Comparison of ENCODE assay signal across 19 cellular contexts in genomic region chr18:26096852-26097251, GRCh38. TPM values are rescaled to one million over a fixed set of nuclear protein-coding genes. Genes with fewer than 3 reads are reported as not detected.
DNase-seq lines count a peak whose midpoint lies in the region; ATAC-seq, FAIRE-seq and TF ChIP-seq lines count a peak whose summit lies in the region.
"Had no signal": no experiment of that assay in that cellular context is flagged by ENCODE, and none has a peak within 500 bp of the region (broad histone marks: within the 10 kb centered on the region; RNA-seq: fewer than 3 reads in every experiment).

No MANE protein-coding gene starts in this region.

- BruUV-seq in mammary epithelial cell (replicated peaks; lab: Mats Ljungman, UMichigan), result no TSS peak

- no peaks in the 10 kb centered on the region for H3K27me3 Mint-ChIP-seq in CD4-positive, alpha-beta T cell
- H3K27me3 Mint-ChIP-seq: B cell had no signal

- WGBS in mammary epithelial cell (ENCODE audit: low coverage, missing lambda C conversion rate), result 80% methylated on average over 1 of the region's 1 CpG
- 100% methylated on average over 1 of the region's 1 CpG; no CpG with 5 or more reads in 1 of the 2 donors for WGBS in esophagus squamous epithelium, 2 donors
- no CpG with 5 or more reads among the region's 1 CpG for WGBS in trophoblast cell (ENCODE audit: extremely low coverage, insufficient coverage, insufficient read length)

- H3K27ac ChIP-seq in mammary epithelial cell (ENCODE audit: insufficient read depth, low read depth, low read length), result no peak overlapping the region
- H3K27ac ChIP-seq in esophagus squamous epithelium, result peak overlapping the region in 3 of 4 donors; percentile 0 to 53 (median 46)
- no peak overlapping the region for H3K27ac ChIP-seq in trophoblast cell (ENCODE audit: low read depth, low read length)
- no peak overlapping the region for H3K27ac ChIP-seq in CD4-positive, alpha-beta T cell (ENCODE audit: low read depth, low read length)
- H3K27ac ChIP-seq: BLaER1 treated with 17β-estradiol and CSF1 and Interleukin-3, amounts not matched to agents 10 nM and 100 nM had no signal

- no peak for TF ChIP-seq POLR2A in esophagus squamous epithelium (IDR thresholded peaks at IDR 0.05)

- H3K9me3 Mint-ChIP-seq in CD4-positive, alpha-beta T cell, result peaks cover 2% of the 10 kb centered on the region

- no peaks in the 10 kb centered on the region for H3K9me3 ChIP-seq in mammary epithelial cell (replicated peaks; ENCODE audit: insufficient read depth, low read length)
- peaks cover 0 to 8% (median 0%) of the 10 kb centered on the region in 3 donors for H3K9me3 ChIP-seq in esophagus squamous epithelium
- H3K9me3 ChIP-seq in trophoblast cell (ENCODE audit: insufficient read depth, low read depth, low read length), result no peaks in the 10 kb centered on the region
- H3K9me3 ChIP-seq in CD4-positive, alpha-beta T cell (ENCODE audit: control insufficient read depth, low read length), result no peaks in the 10 kb centered on the region

- H3K4me2 ChIP-seq in mammary epithelial cell (ENCODE audit: insufficient read depth, low read depth, low read length) (no peak overlapping the region), trophoblast cell (ENCODE audit: low read length) (no peak overlapping the region)
- H3K4me2 ChIP-seq: BLaER1 treated with 17β-estradiol and CSF1 and Interleukin-3, amounts not matched to agents 10 nM and 100 nM; GM23338 had no signal

- no peak overlapping the region for H3K14ac ChIP-seq in trophoblast cell (ENCODE audit: low read length)

- H2BK12ac ChIP-seq in trophoblast cell (ENCODE audit: low read length), result no peak overlapping the region

- no peak overlapping the region for H3K4me3 Mint-ChIP-seq in CD4-positive, alpha-beta T cell
- H3K4me3 Mint-ChIP-seq: B cell; CD8-positive, alpha-beta memory T cell; GM23338 had no signal

- CTCF ChIA-PET in mammary epithelial cell (lab: Charles Lee; ENCODE audit: low non-redundant PET), result no interaction called here
- CTCF ChIA-PET in CD4-positive, alpha-beta T cell (lab: Charles Lee), result no interaction called here

- no peak overlapping the region for H2AK5ac ChIP-seq in trophoblast cell (ENCODE audit: low read length)

- H2BK5ac ChIP-seq in trophoblast cell (ENCODE audit: low read depth, low read length, poor library complexity), result no peak overlapping the region

- POLR2A ChIA-PET in CD4-positive, alpha-beta T cell (lab: Charles Lee), result no interaction called here

- no peak overlapping the region for H4K8ac ChIP-seq in trophoblast cell (ENCODE audit: low read depth, low read length)

- no peak overlapping the region for H3K18ac ChIP-seq in trophoblast cell (ENCODE audit: low read length)

- H4K20me1 ChIP-seq in mammary epithelial cell (ENCODE audit: insufficient read depth, low read length), result no peaks in the 10 kb centered on the region
- H4K20me1 ChIP-seq: BLaER1 treated with 17β-estradiol and CSF1 and Interleukin-3, amounts not matched to agents 10 nM and 100 nM had no signal

- TF ChIP-seq CTCF in mammary epithelial cell (conservative IDR thresholded peaks at IDR 0.05 in 1 of 2, IDR thresholded peaks at IDR 0.05 in 1 of 2; ENCODE audit: extremely low read depth in 1 of 2, insufficient read depth in 1 of 2, low read depth in 1 of 2, low read length in 2 of 2) (no peak), esophagus squamous epithelium (IDR thresholded peaks at IDR 0.05) (no peak)
- TF ChIP-seq CTCF in CD4-positive, alpha-beta T cell (IDR thresholded peaks at IDR 0.05), result no peak

- H3K9ac ChIP-seq in mammary epithelial cell (ENCODE audit: insufficient read depth, low read length), result no peak overlapping the region
- H3K9ac ChIP-seq in trophoblast cell (ENCODE audit: low read length), result no peak overlapping the region
- H3K9ac ChIP-seq: BLaER1 treated with 17β-estradiol and CSF1 and Interleukin-3, amounts not matched to agents 10 nM and 100 nM had no signal

- no peak overlapping the region for H3K4ac ChIP-seq in trophoblast cell (ENCODE audit: low read depth, low read length)

- no peak overlapping the region for H3K23ac ChIP-seq in trophoblast cell (ENCODE audit: low read length)

- H2AFZ ChIP-seq in mammary epithelial cell (ENCODE audit: low read depth, low read length), result peak overlapping the region; percentile 3
- no peak overlapping the region for H2AFZ ChIP-seq in trophoblast cell (ENCODE audit: insufficient read depth, low read length, poor library complexity)
- H2AFZ ChIP-seq: GM23338 had no signal

- H3K4me1 Mint-ChIP-seq in CD4-positive, alpha-beta T cell (ENCODE audit: low read depth), result no peaks in the 10 kb centered on the region
- H3K4me1 Mint-ChIP-seq: CD8-positive, alpha-beta memory T cell; GM23338 had no signal

- peak; percentile 59 for FAIRE-seq in GM18507 (lab: Jason Lieb, UNC)
- FAIRE-seq: GM12891, H54 had no signal

- dilution Hi-C loops in mammary epithelial cell (cut with HindIII; ENCODE audit: low sequenced_read_pairs), result no loop called here

- no peak for ATAC-seq in CD4-positive, alpha-beta T cell (ENCODE audit: poor library complexity)
- ATAC-seq: GM23338 had no signal

- no peaks in the 10 kb centered on the region for H3K36me3 ChIP-seq in mammary epithelial cell (ENCODE audit: insufficient read depth, low read length)
- no peaks in the 10 kb centered on the region for H3K36me3 ChIP-seq in esophagus squamous epithelium
- H3K36me3 ChIP-seq in trophoblast cell (ENCODE audit: control insufficient read depth in 1 of 2, insufficient read depth in 2 of 2, low read length in 2 of 2), result no peaks in the 10 kb centered on the region
- H3K36me3 ChIP-seq: BLaER1 treated with 17β-estradiol and CSF1 and Interleukin-3, amounts not matched to agents 10 nM and 100 nM had no signal

- in situ Hi-C loops in mammary epithelial cell (cut with MboI; ENCODE audit: low sequenced_read_pairs in 2 of 2), result no loop called here

- intact Hi-C loops in mammary epithelial cell (cut with micrococcal nuclease) (no loop called here), esophagus squamous epithelium (cut with DNase I) (no loop called here)
- intact Hi-C loops in CD4-positive, alpha-beta T cell (cut with DNase I, micrococcal nuclease), result no loop called here

- no peak overlapping the region for H4K91ac ChIP-seq in trophoblast cell (ENCODE audit: low read depth, low read length)

- H3K4me3 ChIP-seq in mammary epithelial cell (replicated peaks in 1 of 3; ENCODE audit: insufficient read depth in 1 of 3, low read depth in 2 of 3, low read length in 3 of 3) (no peak overlapping the region), esophagus squamous epithelium (no peak overlapping the region), trophoblast cell (ENCODE audit: low read depth, low read length) (no peak overlapping the region)
- H3K4me3 ChIP-seq: BLaER1 treated with 17β-estradiol and CSF1 and Interleukin-3, amounts not matched to agents 10 nM and 100 nM; GM23338 had no signal

- H3K79me1 ChIP-seq in trophoblast cell (ENCODE audit: low read length), result no peaks in the 10 kb centered on the region

- H3K36me3 Mint-ChIP-seq in CD4-positive, alpha-beta T cell (ENCODE audit: low read depth), result no peaks in the 10 kb centered on the region
- H3K36me3 Mint-ChIP-seq: CD8-positive, alpha-beta memory T cell had no signal

- no peak overlapping the region for H3K27ac Mint-ChIP-seq in CD4-positive, alpha-beta T cell
- H3K27ac Mint-ChIP-seq: B cell; CD8-positive, alpha-beta memory T cell; GM23338 had no signal

- H4K12ac ChIP-seq in trophoblast cell (ENCODE audit: low read depth, low read length), result no peak overlapping the region

- DNase-seq in GM18507 (ENCODE audit: extremely low spot score, insufficient read length, low read depth) (no peak), MV-4-11 (lab: John Stamatoyannopoulos, UW) (peak; percentile 8), mammary epithelial cell (no peak), esophagus squamous epithelium (lab: John Stamatoyannopoulos, UW) (no peak), trophoblast cell (no peak), cortex of kidney (lab: John Stamatoyannopoulos, UW) (no peak)
- no peak for DNase-seq in CD4-positive, alpha-beta T cell
- DNase-seq: CD8-positive, alpha-beta memory T cell; COR-L47; DMS 273 treated with DMSO at 0.1 percent for 48 hours; DMS53; HCEC 1CT had no signal

- H2BK120ac ChIP-seq in trophoblast cell (ENCODE audit: insufficient read depth, low read length, poor library complexity), result no peak overlapping the region

- H3K4me1 ChIP-seq in mammary epithelial cell (ENCODE audit: insufficient read depth, low read length), result peaks cover 8% of the 10 kb centered on the region
- H3K4me1 ChIP-seq in esophagus squamous epithelium, result peaks cover 0 to 12% (median 0%) of the 10 kb centered on the region in 3 donors
- no peaks in the 10 kb centered on the region for H3K4me1 ChIP-seq in trophoblast cell (ENCODE audit: control insufficient read depth in 1 of 2, insufficient read depth in 2 of 2, low read length in 2 of 2)
- H3K4me1 ChIP-seq: BLaER1 treated with 17β-estradiol and CSF1 and Interleukin-3, amounts not matched to agents 10 nM and 100 nM had no signal

- H3K27me3 ChIP-seq in mammary epithelial cell (ENCODE audit: insufficient read depth, low read length) (no peaks in the 10 kb centered on the region), esophagus squamous epithelium (no peaks in the 10 kb centered on the region), trophoblast cell (ENCODE audit: insufficient read depth, low read length) (no peaks in the 10 kb centered on the region)
- H3K27me3 ChIP-seq in CD4-positive, alpha-beta T cell (ENCODE audit: control insufficient read depth, insufficient read depth, low read length), result no peaks in the 10 kb centered on the region
- H3K27me3 ChIP-seq: BLaER1 treated with 17β-estradiol and CSF1 and Interleukin-3, amounts not matched to agents 10 nM and 100 nM had no signal

- H3K79me2 ChIP-seq in mammary epithelial cell (ENCODE audit: insufficient read depth, low read length), result no peaks in the 10 kb centered on the region
- no peaks in the 10 kb centered on the region for H3K79me2 ChIP-seq in trophoblast cell (ENCODE audit: control insufficient read depth, insufficient read depth, low read length, poor library complexity)

RNA-seq across cellular contexts. Expression of gene SS18, which starts 6.4 kb away (rescaled TPM):
- total RNA-seq in mammary epithelial cell (100 to 1,000 TPM in 1 of 2 donors, 10 to 100 TPM in 1; 99.7 to 137 TPM), esophagus squamous epithelium (100 to 1,000 TPM in 1 of 4 donors, 10 to 100 TPM in 3; 72.7 to 107 (median 82.4) TPM)
- polyA plus RNA-seq in mammary epithelial cell, result 142 TPM
- 52.4 TPM for polyA minus RNA-seq in mammary epithelial cell
- 86.9 and 90.0 TPM in 2 replicates for polyA plus RNA-seq in trophoblast cell (2013)
- total RNA-seq in CD4-positive, alpha-beta T cell, result 10 to 100 TPM; 40.4 to 41.7 TPM

RNA-seq across cellular contexts. Expression of gene PSMA8, which starts 36.8 kb away (rescaled TPM):
- total RNA-seq in mammary epithelial cell (not detected), esophagus squamous epithelium (not detected)
- not detected for polyA plus RNA-seq in mammary epithelial cell
- polyA minus RNA-seq in mammary epithelial cell, result not detected
- polyA plus RNA-seq in trophoblast cell (2013), result not detected in 2 replicates
- total RNA-seq in CD4-positive, alpha-beta T cell, result under 1 TPM in 1 of 2 experiments, not detected in 1; 0.27 TPM
- total RNA-seq: A172, GM23338, HT-29 had no signal
- polyA plus RNA-seq: GM23338 had no signal

Comparison
In these comparisons a context has a peak if more than half of its experiments do, and no peak if none do; other contexts are left out.
1. H3K27ac ChIP-seq: peak in esophagus squamous epithelium (3 of 4); none in mammary epithelial cell (single experiment), trophoblast cell (single experiment) and CD4-positive, alpha-beta T cell (single experiment).